ENCODE assay signal across 24 cellular contexts in genomic region chr9:125110464-125110863, GRCh38.
"Had no signal": no experiment of that assay in that cellular context is flagged by ENCODE, and none has a peak within 500 bp of the region (broad histone marks: within the 10 kb centered on the region; RNA-seq: fewer than 3 reads in every experiment).

No MANE protein-coding gene starts in this region.

- FAIRE-seq: small intestine, urothelium cell line had no signal

- H3K9ac ChIP-seq: neural progenitor cell, parathyroid adenoma had no signal

- H3K79me2 ChIP-seq: parathyroid adenoma had no signal

- H3K4me3 ChIP-seq: gastroesophageal sphincter, heart left ventricle, hepatocyte, left lung, neural progenitor cell, right lobe of liver, thoracic aorta, tibial nerve, upper lobe of left lung had no signal

- H3K4me2 ChIP-seq: hepatocyte, neural progenitor cell had no signal

- H3K4me1 ChIP-seq: foreskin keratinocyte, gastroesophageal sphincter, left lung, neural progenitor cell, parathyroid adenoma, right lobe of liver had no signal

- H2AFZ ChIP-seq: hepatocyte, neural progenitor cell, parathyroid adenoma had no signal

- ATAC-seq: esophagus mucosa; foreskin keratinocyte; gastroesophageal sphincter; heart left ventricle; left cardiac atrium; left lung; naive thymus-derived CD4-positive, alpha-beta T cell; right lobe of liver; stimulated activated naive B cell treated with anti-CD40 and anti-IgM and Interleukin-4, amounts not matched to agents 10 μg/mL and 1 μg/mL and 100 μg/mL, for 72 hours had no signal

- H3K27me3 ChIP-seq: foreskin keratinocyte, gastroesophageal sphincter, heart left ventricle, hepatocyte, left lung, neural progenitor cell, right lobe of liver, tibial nerve, upper lobe of left lung had no signal

- DNase-seq: effector CD8-positive, alpha-beta T cell; endodermal cell; foreskin keratinocyte; heart left ventricle; left cardiac atrium; left lung; mesendoderm; midbrain; naive thymus-derived CD4-positive, alpha-beta T cell; right lobe of liver; small intestine; stimulated activated CD4-positive, alpha-beta T cell treated with anti-CD3 and anti-CD28 coated beads, Interleukin-15, amount 100 ng/mL, for 24 hours; stimulated activated CD4-positive, alpha-beta T cell treated with anti-CD3 and anti-CD28 coated beads, Interleukin-2, amount 100 ng/mL, for 48 hours; stimulated activated naive B cell treated with anti-CD40 and anti-IgM and Interleukin-4, amounts not matched to agents 10 μg/mL and 1 μg/mL and 100 μg/mL, for 72 hours; upper lobe of left lung had no signal

- H3K27ac ChIP-seq: epithelial cell of prostate, foreskin keratinocyte, gastroesophageal sphincter, heart left ventricle, hepatocyte, left lung, neural progenitor cell, parathyroid adenoma, right lobe of liver, thoracic aorta, tibial nerve, upper lobe of left lung had no signal

- H3K36me3 ChIP-seq: gastroesophageal sphincter, heart left ventricle, left lung, neural progenitor cell, right lobe of liver, thoracic aorta, tibial nerve, upper lobe of left lung had no signal

- H3K9me3 ChIP-seq: right lobe of liver, thoracic aorta, upper lobe of left lung had no signal
